In the genomic region with DNA sequence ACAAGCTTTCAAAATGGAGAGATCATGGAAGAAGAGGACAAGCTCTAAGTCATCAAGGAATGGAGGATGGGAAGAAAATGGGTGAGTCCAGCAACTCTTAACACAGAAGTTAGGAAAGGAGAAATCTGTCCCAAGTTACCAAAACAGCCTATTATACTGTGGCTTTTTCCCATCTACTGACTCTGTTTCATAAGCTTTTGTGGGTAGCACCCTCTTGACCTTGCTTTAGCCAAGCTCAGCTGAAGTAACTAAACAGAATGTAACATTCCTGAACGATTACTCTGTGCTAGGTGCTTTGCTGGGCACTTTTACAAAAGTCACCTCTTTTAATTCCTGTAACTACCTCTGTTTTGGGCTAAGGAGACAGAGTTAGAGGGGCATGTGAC, we compare ENCODE assay signal across 11 cellular contexts. TPM values are rescaled to one million over a fixed set of nuclear protein-coding genes. Genes with fewer than 3 reads are reported as not detected.
DNase-seq lines count a peak whose midpoint lies in the region; ATAC-seq, FAIRE-seq and TF ChIP-seq lines count a peak whose summit lies in the region.
"Had no signal": no experiment of that assay in that cellular context is flagged by ENCODE, and none has a peak within 500 bp of the region (broad histone marks: within the 10 kb centered on the region; RNA-seq: fewer than 3 reads in every experiment).

No MANE protein-coding gene starts in this region.

- DNase-seq in GM12892 (ENCODE audit: insufficient read length) (no peak), MM.1S (peak; percentile 33), cardiac fibroblast (ENCODE audit: low read depth in 2 of 2) (peak; percentile 26 to 64), retinal pigment epithelial cell (ENCODE audit: low read depth) (peak; percentile 39), epidermal melanocyte (ENCODE audit: insufficient read length, low spot score) (no peak)
- DNase-seq in naive thymus-derived CD8-positive, alpha-beta T cell = no peak
- no peak for DNase-seq in CD8-positive, alpha-beta memory T cell
- DNase-seq: activated T-cell treated with anti-CD3 and anti-CD28 coated beads for 4 hours, right lobe of liver had no signal

- H3K9me3 ChIP-seq in MM.1S (replicated peaks; ENCODE audit: insufficient read depth, low read length) = no peaks in the 10 kb centered on the region
- H3K9me3 ChIP-seq in CD8-positive, alpha-beta memory T cell (ENCODE audit: low read length) = no peaks in the 10 kb centered on the region
- H3K9me3 ChIP-seq: right lobe of liver, suprapubic skin had no signal

- peaks cover 27% of the 10 kb centered on the region for H3K4me1 ChIP-seq in MM.1S (ENCODE audit: low read length)
- no peaks in the 10 kb centered on the region for H3K4me1 ChIP-seq in CD8-positive, alpha-beta memory T cell (ENCODE audit: insufficient read depth, low read length)
- H3K4me1 ChIP-seq: right lobe of liver, suprapubic skin had no signal

- no peak overlapping the region for H3K4me3 Mint-ChIP-seq in naive thymus-derived CD8-positive, alpha-beta T cell
- H3K4me3 Mint-ChIP-seq in CD8-positive, alpha-beta memory T cell = no peak overlapping the region
- H3K4me3 Mint-ChIP-seq: WTC11 had no signal

- CTCF ChIA-PET in CD8-positive, alpha-beta memory T cell (lab: Charles Lee) = interaction anchor here (0.8 kb wide), 1 partner anchor 157 kb away, joined by 3 read pairs; no protein-coding TSS in a partner anchor

- peak overlapping the region; percentile 19; the same call in 1 of the 2 replicates for H3K9ac ChIP-seq in MM.1S (ENCODE audit: low read length)

- peak overlapping the region in 2 of 10 donors; percentile 14 to 24 for H3K27ac Mint-ChIP-seq in naive thymus-derived CD8-positive, alpha-beta T cell
- peak overlapping the region in 1 of 8 donors; percentile 23 for H3K27ac Mint-ChIP-seq in CD8-positive, alpha-beta memory T cell
- H3K27ac Mint-ChIP-seq: WTC11 had no signal

- H3K27me3 ChIP-seq in MM.1S (replicated peaks; ENCODE audit: insufficient read depth, low read length) = no peaks in the 10 kb centered on the region
- no peaks in the 10 kb centered on the region for H3K27me3 ChIP-seq in CD8-positive, alpha-beta memory T cell (ENCODE audit: insufficient read depth, low read length, poor library complexity, severe bottlenecking)
- H3K27me3 ChIP-seq: right lobe of liver, suprapubic skin had no signal

- H3K4me3 ChIP-seq in MM.1S (ENCODE audit: low read length) (no peak overlapping the region; the same call in 1 of the 2 replicates), cardiac fibroblast (replicated peaks in 1 of 2; ENCODE audit: low read depth in 2 of 2, low read length in 2 of 2) (no peak overlapping the region), retinal pigment epithelial cell (ENCODE audit: low read length) (no peak overlapping the region)
- H3K4me3 ChIP-seq in CD8-positive, alpha-beta memory T cell (ENCODE audit: low read length) = no peak overlapping the region
- H3K4me3 ChIP-seq: right lobe of liver, suprapubic skin had no signal

- H3K27ac ChIP-seq in MM.1S (ENCODE audit: low read length) = peak overlapping the region; percentile 90
- H3K27ac ChIP-seq in CD8-positive, alpha-beta memory T cell (ENCODE audit: low read depth, low read length) = no peak overlapping the region
- H3K27ac ChIP-seq: right lobe of liver, suprapubic skin had no signal

- TF ChIP-seq POLR2A in GM12892 (IDR thresholded peaks at IDR 0.05; ENCODE audit: low read depth, low read length) = no peak

- no peaks in the 10 kb centered on the region for H3K36me3 Mint-ChIP-seq in naive thymus-derived CD8-positive, alpha-beta T cell
- peaks cover 0 to 4% (median 0%) of the 10 kb centered on the region in 3 donors for H3K36me3 Mint-ChIP-seq in CD8-positive, alpha-beta memory T cell
- H3K36me3 Mint-ChIP-seq: WTC11 had no signal

- peaks cover 19% of the 10 kb centered on the region for H3F3A ChIP-seq in MM.1S (ENCODE audit: insufficient read depth, low read length)

- no peaks in the 10 kb centered on the region for H4K20me1 ChIP-seq in MM.1S (ENCODE audit: insufficient read depth, low read length)

- H3K4me2 ChIP-seq in MM.1S (ENCODE audit: low read depth, low read length) = peak overlapping the region; percentile 48

- H2AFZ ChIP-seq in MM.1S (ENCODE audit: low read length) = peak overlapping the region; percentile 70

- peak; percentile 30 for FAIRE-seq in GM12892 (lab: Jason Lieb, UNC)

- TF ChIP-seq CTCF in MM.1S (IDR thresholded peaks at IDR 0.05; ENCODE audit: low read length) = no peak
- no peak for TF ChIP-seq CTCF in cardiac fibroblast (IDR thresholded peaks at IDR 0.05; ENCODE audit: low read depth, low read length)
- TF ChIP-seq CTCF in retinal pigment epithelial cell (conservative IDR thresholded peaks at IDR 0.05; ENCODE audit: low read depth, low read length) = no peak

- H3K27me3 Mint-ChIP-seq in naive thymus-derived CD8-positive, alpha-beta T cell = no peaks in the 10 kb centered on the region
- peaks cover 0 to 1% of the 10 kb centered on the region in 2 donors for H3K27me3 Mint-ChIP-seq in CD8-positive, alpha-beta memory T cell

- no peak for ATAC-seq in naive thymus-derived CD8-positive, alpha-beta T cell
- ATAC-seq: WTC11 had no signal

- POLR2A ChIA-PET in naive thymus-derived CD8-positive, alpha-beta T cell (lab: Charles Lee) = interaction anchor here (0.5 kb wide), 1 partner anchor 156 kb away, joined by 4 read pairs; no protein-coding TSS in a partner anchor
- POLR2A ChIA-PET in CD8-positive, alpha-beta memory T cell (lab: Charles Lee) = no interaction called here

- no peaks in the 10 kb centered on the region for H3K79me2 ChIP-seq in MM.1S (ENCODE audit: low read length)

- H3K4me1 Mint-ChIP-seq in naive thymus-derived CD8-positive, alpha-beta T cell = peaks cover 2 to 16% (median 10%) of the 10 kb centered on the region in 4 donors
- H3K4me1 Mint-ChIP-seq in CD8-positive, alpha-beta memory T cell = peaks cover 4 to 11% (median 8%) of the 10 kb centered on the region in 3 donors

- H3K9me3 Mint-ChIP-seq in naive thymus-derived CD8-positive, alpha-beta T cell = peaks cover 0 to 2% (median 0%) of the 10 kb centered on the region in 9 donors
- H3K9me3 Mint-ChIP-seq in CD8-positive, alpha-beta memory T cell = no peaks in the 10 kb centered on the region
- H3K9me3 Mint-ChIP-seq: WTC11 had no signal

- no peaks in the 10 kb centered on the region for H3K36me3 ChIP-seq in MM.1S (replicated peaks; ENCODE audit: insufficient read depth, low read length)
- no peaks in the 10 kb centered on the region for H3K36me3 ChIP-seq in CD8-positive, alpha-beta memory T cell (ENCODE audit: insufficient read depth, low read length)
- H3K36me3 ChIP-seq: right lobe of liver, suprapubic skin had no signal

- H3K9me2 ChIP-seq in MM.1S (replicated peaks; ENCODE audit: insufficient read depth, low read length) = no peaks in the 10 kb centered on the region

RNA-seq across cellular contexts. Expression of a gene that starts 54.8 kb away (rescaled TPM):
- 0.98 TPM for polyA plus RNA-seq in GM12892 (2012; ENCODE audit: missing spikeins)
- under 1 TPM; 0.16 TPM for total RNA-seq in naive thymus-derived CD8-positive, alpha-beta T cell
- not detected for polyA plus RNA-seq in naive thymus-derived CD8-positive, alpha-beta T cell
- under 1 TPM; 0.28 to 0.53 TPM for total RNA-seq in CD8-positive, alpha-beta memory T cell
- 0.12 TPM for polyA plus RNA-seq in CD8-positive, alpha-beta memory T cell

Comparison
In these comparisons a context has a peak if more than half of its experiments do, and no peak if none do; other contexts are left out.
1. DNase-seq: peak in MM.1S (single experiment), cardiac fibroblast (2 of 2) and retinal pigment epithelial cell (single experiment); none in GM12892 (single experiment), naive thymus-derived CD8-positive, alpha-beta T cell (0 of 10), epidermal melanocyte (single experiment) and CD8-positive, alpha-beta memory T cell (0 of 5).